ENCODE assay signal across 22 cellular contexts in genomic region chr19:40791349-40791748, GRCh38. TPM values are rescaled to one million over a fixed set of nuclear protein-coding genes. Genes with fewer than 3 reads are reported as not detected.
DNase-seq lines count a peak whose midpoint lies in the region; ATAC-seq and TF ChIP-seq lines count a peak whose summit lies in the region.
"Had no signal": no experiment of that assay in that cellular context is flagged by ENCODE, and none has a peak within 500 bp of the region (broad histone marks: within the 10 kb centered on the region; RNA-seq: fewer than 3 reads in every experiment).

No MANE protein-coding gene starts in this region.

- H2BK12ac ChIP-seq in mesenchymal stem cell (ENCODE audit: low read length in 2 of 2) = no peak overlapping the region

- no peak overlapping the region for H2AFZ ChIP-seq in mesenchymal stem cell (ENCODE audit: low read depth, low read length)

- ATAC-seq in CD4-positive, CD25-positive, alpha-beta regulatory T cell (ENCODE audit: low read depth in 2 of 2) = no peak
- ATAC-seq in activated B cell treated with CpG ODN at 0.5 μM for 24 hours (ENCODE audit: low read depth) = no peak
- ATAC-seq in GM19351 (IDR thresholded peaks at IDR 0.05; ENCODE audit: unreplicated experiment) = no peak
- ATAC-seq: activated T-helper 17 cell treated with anti-CD3 and anti-CD28 coated beads, Interleukin-2, amount 50 U/mL, for 72 hours; GM12878; left lobe of liver; naive thymus-derived CD4-positive, alpha-beta T cell; Right ventricle myocardium inferior; T-helper 17 cell had no signal

- H3K4ac ChIP-seq in mesenchymal stem cell (ENCODE audit: low read depth in 1 of 2, low read length in 2 of 2) = no peak overlapping the region

- no peak overlapping the region for H3K4me3 ChIP-seq in CD4-positive, CD25-positive, alpha-beta regulatory T cell (ENCODE audit: low read depth, low read length)
- no peak overlapping the region for H3K4me3 ChIP-seq in mesenchymal stem cell (ENCODE audit: insufficient read depth in 1 of 2, low read depth in 1 of 2, low read length in 2 of 2)
- H3K4me3 ChIP-seq: GM12878 had no signal

- H3K4me2 ChIP-seq in mesenchymal stem cell (ENCODE audit: low read length, poor library complexity, severe bottlenecking) = no peak overlapping the region

- no peaks in the 10 kb centered on the region for H3K9me3 Mint-ChIP-seq in CD4-positive, CD25-positive, alpha-beta regulatory T cell
- H3K9me3 Mint-ChIP-seq in activated B cell treated with CpG ODN at 0.5 μM for 24 hours (no peaks in the 10 kb centered on the region), immature natural killer cell (no peaks in the 10 kb centered on the region), progenitor cell of endocrine pancreas (ENCODE audit: low read depth) (no peaks in the 10 kb centered on the region)
- H3K9me3 Mint-ChIP-seq: activated T-helper 17 cell treated with anti-CD3 and anti-CD28 coated beads, Interleukin-2, amount 50 U/mL, for 72 hours; naive thymus-derived CD4-positive, alpha-beta T cell had no signal

- H4K8ac ChIP-seq in mesenchymal stem cell (ENCODE audit: low read length) = no peak overlapping the region

- H2AK5ac ChIP-seq in mesenchymal stem cell (ENCODE audit: low read length, severe bottlenecking) = no peak overlapping the region

- no peaks in the 10 kb centered on the region for H3K9me3 ChIP-seq in CD4-positive, CD25-positive, alpha-beta regulatory T cell (ENCODE audit: control insufficient read depth in 2 of 2, low read length in 2 of 2)
- H3K9me3 ChIP-seq in mesenchymal stem cell (ENCODE audit: control insufficient read depth, low read length) = no peaks in the 10 kb centered on the region

- DNase-seq in CD4-positive, CD25-positive, alpha-beta regulatory T cell = no peak
- DNase-seq in activated B cell treated with CpG ODN at 0.5 μM for 24 hours = no peak
- DNase-seq in immature natural killer cell = no peak
- DNase-seq in progenitor cell of endocrine pancreas (ENCODE audit: low spot score, unreplicated experiment) = no peak
- DNase-seq in NCI-H510A (lab: John Stamatoyannopoulos, UW) = no peak
- DNase-seq in mesenchymal stem cell = no peak
- DNase-seq in stimulated activated CD4-positive, alpha-beta T cell treated with anti-CD3 and anti-CD28 coated beads, Interleukin-2, amount 100 ng/mL, for 24 hours = no peak
- DNase-seq: anterior cingulate cortex; naive thymus-derived CD4-positive, alpha-beta T cell; NCI-H1436; NCI-H446; T-helper 17 cell had no signal

- H3K27me3 ChIP-seq in CD4-positive, CD25-positive, alpha-beta regulatory T cell (ENCODE audit: control insufficient read depth, insufficient read depth, low read length) = no peaks in the 10 kb centered on the region
- H3K27me3 ChIP-seq in mesenchymal stem cell (ENCODE audit: control insufficient read depth in 1 of 2, insufficient read depth in 1 of 2, low read length in 2 of 2) = no peaks in the 10 kb centered on the region

- WGBS in mesenchymal stem cell = 78% methylated on average over 7 of the region's 7 CpGs

- no peaks in the 10 kb centered on the region for H3K79me1 ChIP-seq in mesenchymal stem cell (replicated peaks; ENCODE audit: low read length, poor library complexity, severe bottlenecking)

- peak overlapping the region in 1 of 2 experiments; percentile 21 for H3K18ac ChIP-seq in mesenchymal stem cell (ENCODE audit: low read depth in 1 of 2, low read length in 2 of 2)

- peaks cover 14% of the 10 kb centered on the region for H3K36me3 Mint-ChIP-seq in CD4-positive, CD25-positive, alpha-beta regulatory T cell
- H3K36me3 Mint-ChIP-seq in activated B cell treated with CpG ODN at 0.5 μM for 24 hours (ENCODE audit: low read depth) (peaks cover 63% of the 10 kb centered on the region), immature natural killer cell (peaks cover 6 to 14% (median 13%) of the 10 kb centered on the region in 3 donors), progenitor cell of endocrine pancreas (ENCODE audit: insufficient read depth) (peaks cover 17% of the 10 kb centered on the region)

- peaks cover 0 to 12% (median 6%) of the 10 kb centered on the region in 4 donors for H3K4me1 Mint-ChIP-seq in CD4-positive, CD25-positive, alpha-beta regulatory T cell
- H3K4me1 Mint-ChIP-seq in activated B cell treated with CpG ODN at 0.5 μM for 24 hours (peaks cover 24% of the 10 kb centered on the region), immature natural killer cell (peaks cover 28 to 29% of the 10 kb centered on the region in 2 donors), progenitor cell of endocrine pancreas (ENCODE audit: low read depth) (no peaks in the 10 kb centered on the region)

- H2BK15ac ChIP-seq in mesenchymal stem cell (ENCODE audit: low read depth, poor library complexity, severe bottlenecking) = no peak overlapping the region

- no peak overlapping the region for H3K27ac ChIP-seq in CD4-positive, CD25-positive, alpha-beta regulatory T cell (ENCODE audit: insufficient read depth, low read length, poor library complexity, severe bottlenecking)
- H3K27ac ChIP-seq in mesenchymal stem cell (ENCODE audit: low read length, poor library complexity, severe bottlenecking) = no peak overlapping the region

- H3K9ac ChIP-seq in mesenchymal stem cell (ENCODE audit: low read length) = no peak overlapping the region

- peak overlapping the region in 2 of 3 donors; percentile 49 to 93 for H3K27ac Mint-ChIP-seq in CD4-positive, CD25-positive, alpha-beta regulatory T cell
- H3K27ac Mint-ChIP-seq in activated B cell treated with CpG ODN at 0.5 μM for 24 hours (peak overlapping the region; percentile 63), immature natural killer cell (peak overlapping the region; percentile 47 to 93 (median 88)), progenitor cell of endocrine pancreas (peak overlapping the region; percentile 68)

- H3K36me3 ChIP-seq in CD4-positive, CD25-positive, alpha-beta regulatory T cell (ENCODE audit: control insufficient read depth, insufficient read depth, low read length) = peaks cover 19% of the 10 kb centered on the region
- H3K36me3 ChIP-seq in mesenchymal stem cell (ENCODE audit: control insufficient read depth in 1 of 2, insufficient read depth in 2 of 2, low read depth in 1 of 2, low read length in 2 of 2) = peaks cover 13 to 36% of the 10 kb centered on the region in 2 experiments

- intact Hi-C loops in activated B cell treated with CpG ODN at 0.5 μM for 24 hours (cut with micrococcal nuclease) = no loop called here

- no peaks in the 10 kb centered on the region for H3K27me3 Mint-ChIP-seq in CD4-positive, CD25-positive, alpha-beta regulatory T cell
- H3K27me3 Mint-ChIP-seq in activated B cell treated with CpG ODN at 0.5 μM for 24 hours = no peaks in the 10 kb centered on the region
- H3K27me3 Mint-ChIP-seq in immature natural killer cell (ENCODE audit: low read depth in 3 of 3) = peaks cover 0 to 3% (median 2%) of the 10 kb centered on the region in 3 donors
- H3K27me3 Mint-ChIP-seq in progenitor cell of endocrine pancreas = no peaks in the 10 kb centered on the region
- H3K27me3 Mint-ChIP-seq: activated T-helper 17 cell treated with anti-CD3 and anti-CD28 coated beads, Interleukin-2, amount 50 U/mL, for 72 hours; naive thymus-derived CD4-positive, alpha-beta T cell; T-helper 17 cell had no signal

- POLR2A ChIA-PET in activated B cell treated with CpG ODN at 0.5 μM for 24 hours (lab: Charles Lee) = interaction anchor here (2.8 kb wide), 1 partner anchor 13 kb away, joined by 27 read pairs; the partner anchor contains the start of gene RAB4B

- peak overlapping the region in 1 of 4 donors; percentile 65 for H3K4me3 Mint-ChIP-seq in CD4-positive, CD25-positive, alpha-beta regulatory T cell
- H3K4me3 Mint-ChIP-seq in activated B cell treated with CpG ODN at 0.5 μM for 24 hours (no peak overlapping the region), immature natural killer cell (peak overlapping the region in 1 of 5 donors; percentile 30), progenitor cell of endocrine pancreas (ENCODE audit: low read depth) (no peak overlapping the region)
- H3K4me3 Mint-ChIP-seq: naive thymus-derived CD4-positive, alpha-beta T cell; T-helper 17 cell had no signal

- CTCF ChIA-PET in activated B cell treated with CpG ODN at 0.5 μM for 24 hours (lab: Charles Lee) = no interaction called here

- H3K23ac ChIP-seq in mesenchymal stem cell (ENCODE audit: low read length in 2 of 2) = no peak overlapping the region

- no peak overlapping the region for H2BK5ac ChIP-seq in mesenchymal stem cell (ENCODE audit: low read depth, low read length, poor library complexity, severe bottlenecking)

- H3K14ac ChIP-seq in mesenchymal stem cell (ENCODE audit: low read length in 2 of 2) = no peak overlapping the region

- no peak overlapping the region for H4K91ac ChIP-seq in mesenchymal stem cell (ENCODE audit: low read length)

- no peak for TF ChIP-seq CTCF in activated B cell treated with CpG ODN at 0.5 μM for 24 hours (IDR thresholded peaks at IDR 0.05)
- TF ChIP-seq CTCF in progenitor cell of endocrine pancreas (IDR thresholded peaks at IDR 0.05; ENCODE audit: unreplicated experiment) = no peak

- no peaks in the 10 kb centered on the region for H3K4me1 ChIP-seq in CD4-positive, CD25-positive, alpha-beta regulatory T cell (ENCODE audit: control insufficient read depth, insufficient read depth, low read length, poor library complexity, severe bottlenecking)
- no peaks in the 10 kb centered on the region for H3K4me1 ChIP-seq in mesenchymal stem cell (ENCODE audit: control insufficient read depth, insufficient read depth, low read depth, low read length)

- no peak overlapping the region for H2BK120ac ChIP-seq in mesenchymal stem cell (ENCODE audit: low read depth, low read length)

RNA-seq across cellular contexts. Expression of gene EGLN2, which starts 7.6 kb away (rescaled TPM):
- 135 TPM for total RNA-seq in CD4-positive, CD25-positive, alpha-beta regulatory T cell
- polyA plus RNA-seq in CD4-positive, CD25-positive, alpha-beta regulatory T cell = 100 to 1,000 TPM; 159 to 191 (median 177) TPM
- total RNA-seq in activated B cell treated with CpG ODN at 0.5 μM for 24 hours (136 and 147 TPM in 2 replicates), progenitor cell of endocrine pancreas (107 and 110 TPM in 2 replicates)
- 100 to 1,000 TPM in 2 of 3 donors, 10 to 100 TPM in 1; 88.4 to 124 (median 101) TPM for polyA plus RNA-seq in immature natural killer cell
- polyA plus RNA-seq in mesenchymal stem cell (2013, experiment 1 of 2) = 77.6 TPM
- 79.5 TPM for polyA plus RNA-seq in mesenchymal stem cell (2013, experiment 2 of 2)

RNA-seq across cellular contexts. Expression of gene RAB4B, which starts 13.3 kb away (rescaled TPM):
- 62.2 TPM for total RNA-seq in CD4-positive, CD25-positive, alpha-beta regulatory T cell
- 10 to 100 TPM; 72.8 to 89.3 (median 80.1) TPM for polyA plus RNA-seq in CD4-positive, CD25-positive, alpha-beta regulatory T cell
- total RNA-seq in activated B cell treated with CpG ODN at 0.5 μM for 24 hours (90.6 and 98.1 TPM in 2 replicates), progenitor cell of endocrine pancreas (20.7 and 21.5 TPM in 2 replicates)
- 100 to 1,000 TPM; 129 to 151 (median 150) TPM for polyA plus RNA-seq in immature natural killer cell
- 17.4 TPM for polyA plus RNA-seq in mesenchymal stem cell (2013, experiment 1 of 2)
- polyA plus RNA-seq in mesenchymal stem cell (2013, experiment 2 of 2) = 16.7 TPM

RNA-seq across cellular contexts. Expression of gene MIA, which starts 16.0 kb away (rescaled TPM):
- not detected for total RNA-seq in CD4-positive, CD25-positive, alpha-beta regulatory T cell
- not detected for polyA plus RNA-seq in CD4-positive, CD25-positive, alpha-beta regulatory T cell
- 1.1 and 1.4 TPM in 2 replicates for total RNA-seq in activated B cell treated with CpG ODN at 0.5 μM for 24 hours
- not detected for polyA plus RNA-seq in immature natural killer cell
- total RNA-seq in progenitor cell of endocrine pancreas = 4.6 and 8.5 TPM in 2 replicates
- not detected for polyA plus RNA-seq in mesenchymal stem cell (2013, experiment 1 of 2)
- polyA plus RNA-seq in mesenchymal stem cell (2013, experiment 2 of 2) = not detected
- total RNA-seq: activated CD8-positive, alpha-beta memory T cell treated with anti-CD3 and anti-CD28 coated beads for 36 hours; epithelial cell of proximal tubule; frontal cortex; G401; renal cortical epithelial cell; Right ventricle myocardium inferior; T-helper 17 cell had no signal
- polyA plus RNA-seq: naive thymus-derived CD4-positive, alpha-beta T cell had no signal

RNA-seq across cellular contexts. Expression of gene SNRPA, which starts 40.3 kb away (rescaled TPM):
- 78.6 TPM for total RNA-seq in CD4-positive, CD25-positive, alpha-beta regulatory T cell
- polyA plus RNA-seq in CD4-positive, CD25-positive, alpha-beta regulatory T cell = 10 to 100 TPM; 36.3 to 45.7 (median 40.5) TPM
- 138 TPM in 2 replicates for total RNA-seq in activated B cell treated with CpG ODN at 0.5 μM for 24 hours
- polyA plus RNA-seq in immature natural killer cell = 10 to 100 TPM; 28.9 to 78.7 (median 39.2) TPM
- 111 and 126 TPM in 2 replicates for total RNA-seq in progenitor cell of endocrine pancreas
- polyA plus RNA-seq in mesenchymal stem cell (2013, experiment 1 of 2) = 62.8 TPM
- 61.8 TPM for polyA plus RNA-seq in mesenchymal stem cell (2013, experiment 2 of 2)

RNA-seq across cellular contexts. Expression of gene ACTMAP, which starts 41.1 kb away (rescaled TPM):
- 5.5 TPM for total RNA-seq in CD4-positive, CD25-positive, alpha-beta regulatory T cell
- polyA plus RNA-seq in CD4-positive, CD25-positive, alpha-beta regulatory T cell = 1 to 10 TPM; 2.1 to 3.2 (median 2.6) TPM
- total RNA-seq in activated B cell treated with CpG ODN at 0.5 μM for 24 hours = 8.5 and 12.7 TPM in 2 replicates
- polyA plus RNA-seq in immature natural killer cell = 1 to 10 TPM in 2 of 3 donors, not detected in 1; 3.1 to 6.2 TPM
- total RNA-seq in progenitor cell of endocrine pancreas = 21.1 and 22.5 TPM in 2 replicates
- 5.2 TPM for polyA plus RNA-seq in mesenchymal stem cell (2013, experiment 1 of 2)
- polyA plus RNA-seq in mesenchymal stem cell (2013, experiment 2 of 2) = 5.4 TPM
